ENCODE assay signal across 8 cellular contexts in the genomic region with DNA sequence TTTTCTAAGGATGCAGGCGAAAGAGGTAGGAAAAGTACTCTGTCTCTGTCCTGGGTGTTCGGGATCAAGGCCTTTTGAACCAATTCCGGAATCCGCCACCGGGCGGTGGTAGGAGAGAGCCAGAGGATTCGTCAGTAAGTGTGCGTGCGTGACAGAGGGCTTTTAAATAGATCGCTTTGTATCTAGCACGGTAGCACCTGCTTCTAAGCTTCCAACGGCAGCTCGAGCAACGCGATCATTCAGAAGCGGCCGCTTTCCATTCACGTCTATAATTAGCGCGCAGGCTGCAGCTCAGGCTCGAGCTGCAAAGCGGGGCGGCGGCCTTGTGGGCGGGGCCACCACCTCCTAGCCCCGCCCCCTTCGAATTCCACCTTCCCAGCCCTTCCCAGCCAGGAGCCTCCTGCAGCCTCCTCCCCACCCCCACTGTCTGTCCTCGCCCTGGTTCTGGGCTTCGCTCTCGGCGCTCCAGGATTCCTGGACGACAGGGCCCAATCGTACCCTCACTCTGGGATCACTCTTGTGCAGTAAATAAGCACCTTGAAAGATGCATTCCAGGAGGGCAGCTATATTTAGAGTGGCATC.
DNase-seq lines count a peak whose midpoint lies in the region; ATAC-seq and TF ChIP-seq lines count a peak whose summit lies in the region.

No MANE protein-coding gene starts in this region.

- no peaks in the 10 kb centered on the region for H3K9me3 ChIP-seq in neural cell (ENCODE audit: low read length)

- H3F3A ChIP-seq in neural cell (ENCODE audit: insufficient read depth, low read length, poor library complexity, severe bottlenecking) = no peaks in the 10 kb centered on the region

- POLR2A ChIA-PET in activated CD4-positive, alpha-beta T cell treated with anti-CD3 and anti-CD28 coated beads for 36 hours (lab: Charles Lee) = no interaction called here

- peak overlapping the region; percentile 30 for H3K4me2 ChIP-seq in neural cell (ENCODE audit: low read length)

- H3K27ac Mint-ChIP-seq in activated CD4-positive, alpha-beta T cell treated with anti-CD3 and anti-CD28 coated beads for 36 hours = no peak overlapping the region
- no peak overlapping the region for H3K27ac Mint-ChIP-seq in glutamatergic neuron (ENCODE audit: unreplicated experiment)
- H3K27ac Mint-ChIP-seq in stimulated activated effector memory CD8-positive, alpha-beta T cell treated with anti-CD3 and anti-CD28 coated beads, Interleukin-12 subunit alpha, Interleukin-12 subunit beta, amount 100 ng/mL, for 72 hours = no peak overlapping the region

- CTCF ChIA-PET in activated CD4-positive, alpha-beta T cell treated with anti-CD3 and anti-CD28 coated beads for 36 hours (lab: Charles Lee) = interaction anchor here (0.7 to 3.3 kb wide), 4 partner anchors 8 to 1209 kb away, joined by 3 to 18 read pairs (median 3); no protein-coding TSS in a partner anchor

- H3K4me1 Mint-ChIP-seq in activated CD4-positive, alpha-beta T cell treated with anti-CD3 and anti-CD28 coated beads for 36 hours = peaks cover 39% of the 10 kb centered on the region
- H3K4me1 Mint-ChIP-seq in activated T-cell treated with anti-CD3 and anti-CD28 coated beads, Interleukin-2, amount 50 U/mL, for 4 hours (ENCODE audit: low read depth) = peaks cover 12% of the 10 kb centered on the region
- no peaks in the 10 kb centered on the region for H3K4me1 Mint-ChIP-seq in glutamatergic neuron (ENCODE audit: low read depth, unreplicated experiment)
- H3K4me1 Mint-ChIP-seq in stimulated activated effector memory CD8-positive, alpha-beta T cell treated with anti-CD3 and anti-CD28 coated beads, Interleukin-12 subunit alpha, Interleukin-12 subunit beta, amount 100 ng/mL, for 72 hours = peaks cover 22% of the 10 kb centered on the region

- peak; percentile 28 for ATAC-seq in activated CD4-positive, alpha-beta T cell treated with anti-CD3 and anti-CD28 coated beads for 36 hours
- peak; percentile 26 to 51 for ATAC-seq in activated T-cell treated with anti-CD3 and anti-CD28 coated beads, Interleukin-2, amount 50 U/mL, for 4 hours
- ATAC-seq in stimulated activated effector memory CD8-positive, alpha-beta T cell treated with anti-CD3 and anti-CD28 coated beads, Interleukin-12 subunit alpha, Interleukin-12 subunit beta, amount 100 ng/mL, for 72 hours = no peak

- peak overlapping the region; percentile 68 for H3K9ac ChIP-seq in neural cell (ENCODE audit: low read length)

- H3K4me3 Mint-ChIP-seq in activated CD4-positive, alpha-beta T cell treated with anti-CD3 and anti-CD28 coated beads for 36 hours = peak overlapping the region; percentile 16
- peak overlapping the region; percentile 6 for H3K4me3 Mint-ChIP-seq in activated T-cell treated with anti-CD3 and anti-CD28 coated beads, Interleukin-2, amount 50 U/mL, for 4 hours
- peak overlapping the region; percentile 78 for H3K4me3 Mint-ChIP-seq in glutamatergic neuron (ENCODE audit: unreplicated experiment)
- no peak overlapping the region for H3K4me3 Mint-ChIP-seq in stimulated activated effector memory CD8-positive, alpha-beta T cell treated with anti-CD3 and anti-CD28 coated beads, Interleukin-12 subunit alpha, Interleukin-12 subunit beta, amount 100 ng/mL, for 72 hours

- no peaks in the 10 kb centered on the region for H3K9me3 Mint-ChIP-seq in activated CD4-positive, alpha-beta T cell treated with anti-CD3 and anti-CD28 coated beads for 36 hours (ENCODE audit: low read depth)
- no peaks in the 10 kb centered on the region for H3K9me3 Mint-ChIP-seq in activated T-cell treated with anti-CD3 and anti-CD28 coated beads, Interleukin-2, amount 50 U/mL, for 4 hours
- H3K9me3 Mint-ChIP-seq in glutamatergic neuron (ENCODE audit: unreplicated experiment) = peaks cover 4% of the 10 kb centered on the region
- H3K9me3 Mint-ChIP-seq in stimulated activated effector memory CD8-positive, alpha-beta T cell treated with anti-CD3 and anti-CD28 coated beads, Interleukin-12 subunit alpha, Interleukin-12 subunit beta, amount 100 ng/mL, for 72 hours = no peaks in the 10 kb centered on the region

- peak; percentile 63 for DNase-seq in activated CD4-positive, alpha-beta T cell treated with anti-CD3 and anti-CD28 coated beads for 36 hours
- DNase-seq in activated CD4-positive, alpha-beta T cell treated with anti-CD3 and anti-CD28 coated beads for 1 hour = no peak
- DNase-seq in NCI-H2029 (lab: John Stamatoyannopoulos, UW) = peak; percentile 94
- DNase-seq in activated T-cell treated with anti-CD3 and anti-CD28 coated beads, Interleukin-2, amount 50 U/mL, for 4 hours = no peak
- peak; percentile 81 for DNase-seq in glutamatergic neuron
- DNase-seq in GOT3 (lab: John Stamatoyannopoulos, UW) = no peak
- DNase-seq in stimulated activated effector memory CD8-positive, alpha-beta T cell treated with anti-CD3 and anti-CD28 coated beads, Interleukin-12 subunit alpha, Interleukin-12 subunit beta, amount 100 ng/mL, for 72 hours (ENCODE audit: low spot score in 2 of 2) = no peak

- peak overlapping the region; percentile 64 for H3K4me3 ChIP-seq in neural cell (ENCODE audit: low read length)

- peak overlapping the region; percentile 47 for H2AFZ ChIP-seq in neural cell (ENCODE audit: low read depth, low read length)

- H3K36me3 ChIP-seq in neural cell (ENCODE audit: insufficient read depth, low read length) = no peaks in the 10 kb centered on the region

- H3K79me2 ChIP-seq in neural cell (replicated peaks; ENCODE audit: insufficient read depth, low read length) = no peaks in the 10 kb centered on the region

- H3K27me3 ChIP-seq in neural cell (ENCODE audit: insufficient read depth, low read depth, low read length) = no peaks in the 10 kb centered on the region

- H4K20me1 ChIP-seq in neural cell (ENCODE audit: insufficient read depth) = no peaks in the 10 kb centered on the region

- H3K9me2 ChIP-seq in neural cell (ENCODE audit: insufficient read depth, low read length) = no peaks in the 10 kb centered on the region

- TF ChIP-seq CTCF in glutamatergic neuron (IDR thresholded peaks at IDR 0.05; ENCODE audit: partially characterized antibody, unreplicated experiment) (peak; percentile 59), neural cell (IDR thresholded peaks at IDR 0.05; ENCODE audit: poor library complexity, severe bottlenecking) (peak; percentile 76)

- no peaks in the 10 kb centered on the region for H3K36me3 Mint-ChIP-seq in activated CD4-positive, alpha-beta T cell treated with anti-CD3 and anti-CD28 coated beads for 36 hours (ENCODE audit: low read depth)
- no peaks in the 10 kb centered on the region for H3K36me3 Mint-ChIP-seq in activated T-cell treated with anti-CD3 and anti-CD28 coated beads, Interleukin-2, amount 50 U/mL, for 4 hours (ENCODE audit: insufficient read depth)
- no peaks in the 10 kb centered on the region for H3K36me3 Mint-ChIP-seq in glutamatergic neuron (ENCODE audit: unreplicated experiment)
- no peaks in the 10 kb centered on the region for H3K36me3 Mint-ChIP-seq in stimulated activated effector memory CD8-positive, alpha-beta T cell treated with anti-CD3 and anti-CD28 coated beads, Interleukin-12 subunit alpha, Interleukin-12 subunit beta, amount 100 ng/mL, for 72 hours

- H3K27me3 Mint-ChIP-seq in activated CD4-positive, alpha-beta T cell treated with anti-CD3 and anti-CD28 coated beads for 36 hours = peaks cover 14% of the 10 kb centered on the region
- peaks cover 5% of the 10 kb centered on the region for H3K27me3 Mint-ChIP-seq in activated T-cell treated with anti-CD3 and anti-CD28 coated beads, Interleukin-2, amount 50 U/mL, for 4 hours (ENCODE audit: low read depth)
- H3K27me3 Mint-ChIP-seq in glutamatergic neuron (ENCODE audit: unreplicated experiment) = no peaks in the 10 kb centered on the region

- peak; percentile 47 for TF ChIP-seq EP300 in neural cell (conservative IDR thresholded peaks at IDR 0.05; ENCODE audit: poor library complexity, severe bottlenecking)

- H3K27ac ChIP-seq in neural cell (ENCODE audit: low read length) = peak overlapping the region; percentile 77

- intact Hi-C loops in activated CD4-positive, alpha-beta T cell treated with anti-CD3 and anti-CD28 coated beads for 36 hours (cut with DNase I, micrococcal nuclease) = no loop called here

- peak; percentile 69 for TF ChIP-seq RAD21 in neural cell (conservative IDR thresholded peaks at IDR 0.05)

TF ChIP-seq in neural cell, 6 proteins besides CTCF, POLR2A, EP300 and RAD21:
- TF ChIP-seq TAF1 (IDR thresholded peaks at IDR 0.05; ENCODE audit: low read depth) (no peak), POLR2AphosphoS5 (IDR thresholded peaks at IDR 0.05) (peak; percentile 43), REST (IDR thresholded peaks at IDR 0.05; ENCODE audit: borderline replicate concordance) (peak; percentile 94), SMC3 (conservative IDR thresholded peaks at IDR 0.05; ENCODE audit: poor library complexity) (peak; percentile 75), MXI1 (conservative IDR thresholded peaks at IDR 0.05; ENCODE audit: poor library complexity, severe bottlenecking) (peak; percentile 24), EZH2 (IDR thresholded peaks at IDR 0.05; ENCODE audit: borderline replicate concordance, insufficient read depth, low read length, poor library complexity, severe bottlenecking) (no peak)

Comparison
In these comparisons a context has a peak if more than half of its experiments do, and no peak if none do; other contexts are left out.
1. DNase-seq: peak in activated CD4-positive, alpha-beta T cell treated with anti-CD3 and anti-CD28 coated beads for 36 hours (single experiment), NCI-H2029 (single experiment) and glutamatergic neuron (single experiment); none in activated CD4-positive, alpha-beta T cell treated with anti-CD3 and anti-CD28 coated beads for 1 hour (single experiment), activated T-cell treated with anti-CD3 and anti-CD28 coated beads, Interleukin-2, amount 50 U/mL, for 4 hours (single experiment), GOT3 (single experiment) and stimulated activated effector memory CD8-positive, alpha-beta T cell treated with anti-CD3 and anti-CD28 coated beads, Interleukin-12 subunit alpha, Interleukin-12 subunit beta, amount 100 ng/mL, for 72 hours (0 of 2).